23 cellular contexts compared by ENCODE assay signal in genomic region chr22:32842486-32842885, GRCh38. TPM values are rescaled to one million over a fixed set of nuclear protein-coding genes. Genes with fewer than 3 reads are reported as not detected.
DNase-seq lines count a peak whose midpoint lies in the region; ATAC-seq and TF ChIP-seq lines count a peak whose summit lies in the region.
"Had no signal": no experiment of that assay in that cellular context is flagged by ENCODE, and none has a peak within 500 bp of the region (broad histone marks: within the 10 kb centered on the region; RNA-seq: fewer than 3 reads in every experiment).

No MANE protein-coding gene starts in this region.

- no peak for TF ChIP-seq CTCF in progenitor cell of endocrine pancreas (IDR thresholded peaks at IDR 0.05; ENCODE audit: unreplicated experiment)

- intact Hi-C loops in sciatic nerve (cut with DNase I): no loop called here

- no peak overlapping the region for H3K4me3 Mint-ChIP-seq in progenitor cell of endocrine pancreas (ENCODE audit: low read depth)
- H3K4me3 Mint-ChIP-seq in activated T-cell treated with anti-CD3 and anti-CD28 coated beads, Interleukin-2, amount 50 U/mL, for 72 hours: no peak overlapping the region
- H3K4me3 Mint-ChIP-seq: activated naive CD4-positive, alpha-beta T cell treated with anti-CD3 and anti-CD28 coated beads, Interleukin-2, amount 10 ng/mL, durations not matched to agents 7 days and 5 days; activated T-helper 1 cell treated with anti-CD3 and anti-CD28 coated beads, Interleukin-12 subunit alpha, Interleukin-12 subunit beta, Interleukin-2, Interleukin-4 antibody, amounts not matched to agents 30 ng/mL and 10 ng/mL and 1 ng/mL, durations not matched to agents 14 hours and 24 hours and 36 hours; stimulated activated memory B cell treated with anti-CD40 and anti-IgM and Interleukin-4, amounts not matched to agents 10 μg/mL and 1 μg/mL and 100 μg/mL, for 72 hours; T-helper 1 cell treated with Interleukin-12 subunit alpha and Interleukin-12 subunit beta and Interleukin-4 antibody, amounts not matched to agents 30 μg/mL and 1 μg/mL, for 36 hours had no signal

- H3K27ac Mint-ChIP-seq in progenitor cell of endocrine pancreas: no peak overlapping the region
- no peak overlapping the region for H3K27ac Mint-ChIP-seq in activated T-cell treated with anti-CD3 and anti-CD28 coated beads, Interleukin-2, amount 50 U/mL, for 72 hours
- H3K27ac Mint-ChIP-seq: activated naive CD4-positive, alpha-beta T cell treated with anti-CD3 and anti-CD28 coated beads, Interleukin-2, amount 10 ng/mL, durations not matched to agents 7 days and 5 days; activated T-helper 1 cell treated with anti-CD3 and anti-CD28 coated beads, Interleukin-12 subunit alpha, Interleukin-12 subunit beta, Interleukin-2, Interleukin-4 antibody, amounts not matched to agents 30 ng/mL and 10 ng/mL and 1 ng/mL, durations not matched to agents 14 hours and 24 hours and 36 hours; stimulated activated memory B cell treated with anti-CD40 and anti-IgM and Interleukin-4, amounts not matched to agents 10 μg/mL and 1 μg/mL and 100 μg/mL, for 72 hours; T-helper 1 cell treated with Interleukin-12 subunit alpha and Interleukin-12 subunit beta and Interleukin-4 antibody, amounts not matched to agents 30 μg/mL and 1 μg/mL, for 36 hours had no signal

- no peaks in the 10 kb centered on the region for H3K4me1 Mint-ChIP-seq in progenitor cell of endocrine pancreas (ENCODE audit: low read depth)
- no peaks in the 10 kb centered on the region for H3K4me1 Mint-ChIP-seq in activated T-cell treated with anti-CD3 and anti-CD28 coated beads, Interleukin-2, amount 50 U/mL, for 72 hours (ENCODE audit: low read depth)
- H3K4me1 Mint-ChIP-seq: activated naive CD4-positive, alpha-beta T cell treated with anti-CD3 and anti-CD28 coated beads, Interleukin-2, amount 10 ng/mL, durations not matched to agents 7 days and 5 days; stimulated activated memory B cell treated with anti-CD40 and anti-IgM and Interleukin-4, amounts not matched to agents 10 μg/mL and 1 μg/mL and 100 μg/mL, for 72 hours had no signal

- no peak for ATAC-seq in sciatic nerve
- ATAC-seq in activated T-cell treated with anti-CD3 and anti-CD28 coated beads, Interleukin-2, amount 50 U/mL, for 72 hours (replicated peaks in 1 of 2): no peak
- ATAC-seq: Panc1; stimulated activated memory B cell treated with anti-CD40 and anti-IgM and Interleukin-4, amounts not matched to agents 10 μg/mL and 1 μg/mL and 100 μg/mL, for 72 hours had no signal

- H3K36me3 Mint-ChIP-seq in progenitor cell of endocrine pancreas (ENCODE audit: insufficient read depth): no peaks in the 10 kb centered on the region
- H3K36me3 Mint-ChIP-seq in activated T-cell treated with anti-CD3 and anti-CD28 coated beads, Interleukin-2, amount 50 U/mL, for 72 hours (ENCODE audit: insufficient read depth in 2 of 2): no peaks in the 10 kb centered on the region
- H3K36me3 Mint-ChIP-seq: activated naive CD4-positive, alpha-beta T cell treated with anti-CD3 and anti-CD28 coated beads, Interleukin-2, amount 10 ng/mL, durations not matched to agents 7 days and 5 days; stimulated activated memory B cell treated with anti-CD40 and anti-IgM and Interleukin-4, amounts not matched to agents 10 μg/mL and 1 μg/mL and 100 μg/mL, for 72 hours had no signal

- peaks cover 3% of the 10 kb centered on the region for H3K27me3 Mint-ChIP-seq in progenitor cell of endocrine pancreas
- no peaks in the 10 kb centered on the region for H3K27me3 Mint-ChIP-seq in activated T-cell treated with anti-CD3 and anti-CD28 coated beads, Interleukin-2, amount 50 U/mL, for 72 hours (ENCODE audit: low read depth)

- DNase-seq in A172 (ENCODE audit: low spot score) (peak; percentile 38), EH (ENCODE audit: low read depth) (peak; percentile 57), NCI-H526 (lab: John Stamatoyannopoulos, UW) (peak; percentile 13 to 26), epidermal melanocyte (ENCODE audit: insufficient read length, low spot score) (peak; percentile 66), cerebellar cortex (ENCODE audit: low spot score) (no peak), sciatic nerve (ENCODE audit: low spot score) (no peak), progenitor cell of endocrine pancreas (ENCODE audit: low spot score, unreplicated experiment) (no peak)
- no peak for DNase-seq in activated T-cell treated with anti-CD3 and anti-CD28 coated beads, Interleukin-2, amount 50 U/mL, for 72 hours
- DNase-seq: activated CD4-positive, alpha-beta T cell treated with anti-CD3 and anti-CD28 coated beads, Interleukin-2, amount 50 U/mL, for 1 hour; activated naive CD4-positive, alpha-beta T cell treated with anti-CD3 and anti-CD28 coated beads, Interleukin-2, amount 10 ng/mL, durations not matched to agents 7 days and 5 days; amygdala; KBM-7; mesendoderm; NCI-H1694; NCI-H2171; NCI-H510A treated with DMSO at 0.1 percent for 48 hours; NK-92 treated with Interleukin-12 subunit alpha and Interleukin-12 subunit beta, amount 100 ng/mL, for 24 hours; SIG-M5; stimulated activated CD4-positive, alpha-beta T cell treated with anti-CD3 and anti-CD28 coated beads, Interleukin-2, amount 100 ng/mL, for 48 hours had no signal

- no peaks in the 10 kb centered on the region for H3K9me3 Mint-ChIP-seq in progenitor cell of endocrine pancreas (ENCODE audit: low read depth)
- no peaks in the 10 kb centered on the region for H3K9me3 Mint-ChIP-seq in activated T-cell treated with anti-CD3 and anti-CD28 coated beads, Interleukin-2, amount 50 U/mL, for 72 hours
- H3K9me3 Mint-ChIP-seq: activated naive CD4-positive, alpha-beta T cell treated with anti-CD3 and anti-CD28 coated beads, Interleukin-2, amount 10 ng/mL, durations not matched to agents 7 days and 5 days; activated T-helper 1 cell treated with anti-CD3 and anti-CD28 coated beads, Interleukin-12 subunit alpha, Interleukin-12 subunit beta, Interleukin-2, Interleukin-4 antibody, amounts not matched to agents 30 ng/mL and 10 ng/mL and 1 ng/mL, durations not matched to agents 14 hours and 24 hours and 36 hours; stimulated activated memory B cell treated with anti-CD40 and anti-IgM and Interleukin-4, amounts not matched to agents 10 μg/mL and 1 μg/mL and 100 μg/mL, for 72 hours; T-helper 1 cell treated with Interleukin-12 subunit alpha and Interleukin-12 subunit beta and Interleukin-4 antibody, amounts not matched to agents 30 μg/mL and 1 μg/mL, for 36 hours had no signal

RNA-seq across cellular contexts. Expression of gene TIMP3, which starts 41.0 kb away (rescaled TPM):
- 9.0 and 17.6 TPM in 2 replicates for total RNA-seq in A172 (2014; rRNA removed; shearing (Covaris generic))
- 560 TPM for total RNA-seq in sciatic nerve
- 2.4 and 3.2 TPM in 2 replicates for total RNA-seq in progenitor cell of endocrine pancreas
- total RNA-seq in activated T-cell treated with anti-CD3 and anti-CD28 coated beads, Interleukin-2, amount 50 U/mL, for 72 hours: under 1 TPM in 1 of 2 donors, not detected in 1; 0.07 TPM
- total RNA-seq: activated T-helper 1 cell treated with anti-CD3 and anti-CD28 coated beads, Interleukin-12 subunit alpha, Interleukin-12 subunit beta, Interleukin-2, Interleukin-4 antibody, amounts not matched to agents 30 ng/mL and 10 ng/mL and 1 ng/mL, durations not matched to agents 14 hours and 24 hours and 36 hours had no signal

Comparison
In these comparisons a context has a peak if more than half of its experiments do, and no peak if none do; other contexts are left out.
1. DNase-seq: peak in A172 (single experiment), EH (single experiment), NCI-H526 (2 of 2) and epidermal melanocyte (single experiment); none in cerebellar cortex (single experiment), sciatic nerve (single experiment), progenitor cell of endocrine pancreas (single experiment) and activated T-cell treated with anti-CD3 and anti-CD28 coated beads, Interleukin-2, amount 50 U/mL, for 72 hours (0 of 2).
2. RNA of gene TIMP3, which starts 41.0 kb away (total RNA-seq): 560 TPM in sciatic nerve (single experiment); 9.0 to 17.6 TPM in A172, 2.4 to 3.2 TPM in progenitor cell of endocrine pancreas and 0.07 TPM in activated T-cell treated with anti-CD3 and anti-CD28 coated beads, Interleukin-2, amount 50 U/mL, for 72 hours; every median in the first group is over 10 times any median in the second.